In the genomic region with DNA sequence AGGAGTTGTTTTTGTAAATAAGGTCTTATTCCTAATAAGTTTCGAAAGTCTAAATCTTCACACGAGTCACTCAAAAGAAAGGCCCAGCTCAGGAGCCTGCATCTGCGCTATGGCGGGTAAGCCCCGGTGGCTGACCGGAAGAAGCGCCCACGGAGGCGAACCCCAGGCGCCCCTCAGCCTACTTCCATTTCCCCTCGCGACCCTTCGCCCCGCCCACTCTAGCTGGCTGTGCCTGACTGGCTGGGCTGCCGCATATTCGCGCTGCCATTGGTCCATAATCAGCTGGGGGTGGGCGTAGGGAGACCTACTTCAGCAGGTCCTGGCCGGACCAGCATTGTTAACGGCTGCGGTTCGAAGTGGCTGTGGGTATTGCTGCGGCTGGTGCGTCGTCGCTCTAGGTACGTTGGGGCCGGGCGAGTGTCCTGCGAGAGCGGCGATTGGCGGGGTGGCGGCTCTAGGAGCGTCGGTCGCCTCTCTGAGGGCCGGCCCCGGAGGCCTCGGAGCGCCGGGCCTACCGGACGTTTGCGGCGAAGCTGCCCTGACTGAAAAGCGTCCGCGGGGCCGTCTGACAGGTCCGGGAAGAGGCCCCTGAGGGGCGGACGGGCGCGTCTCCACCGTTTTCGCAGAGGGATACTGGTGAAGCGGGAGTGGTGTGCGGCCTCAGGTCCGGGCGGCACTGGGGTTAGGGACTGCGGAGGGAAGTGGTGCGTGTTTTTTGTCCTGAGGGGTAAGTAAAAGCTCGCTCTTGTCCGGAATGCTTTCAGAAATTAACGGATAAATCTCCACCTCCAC, we compare ENCODE assay signal across 8 cellular contexts. TPM values are rescaled to one million over a fixed set of nuclear protein-coding genes. Genes with fewer than 3 reads are reported as not detected.
A peak's percentile ranks its signal among the peaks of the same experiment; 100 is the strongest.
DNase-seq lines count a peak whose midpoint lies in the region; ATAC-seq and TF ChIP-seq lines count a peak whose summit lies in the region.

TSS of gene ATF7IP2 (plus strand) at position 337 of the 792 bp plus-strand sequence. CDS start 44,560 bp downstream, outside the sequence.

- peak within 1 kb of the TSS; percentile 91 for H3K27ac Mint-ChIP-seq in endothelial cell (ENCODE audit: unreplicated experiment)

- peak; percentile 95 for ATAC-seq in HG02610 (IDR thresholded peaks at IDR 0.05; ENCODE audit: unreplicated experiment)

- no peaks in the 10 kb centered on the region for H3K9me3 Mint-ChIP-seq in endothelial cell (ENCODE audit: unreplicated experiment)

- H3K36me3 Mint-ChIP-seq in endothelial cell (ENCODE audit: low read depth, unreplicated experiment) = peaks cover 11% of the 10 kb centered on the region

- peaks cover 4% of the 10 kb centered on the region for H3K27me3 Mint-ChIP-seq in endothelial cell (ENCODE audit: unreplicated experiment)

- CTCF ChIA-PET in GM10248 (lab: Yijun Ruan, JAX) = interaction anchor here (0.9 to 1.0 kb wide), 2 partner anchors 11 to 17 kb away, joined by 3 to 6 read pairs; no protein-coding TSS in a partner anchor

- DNase-seq in GM10248 (ENCODE audit: extremely low spot score) (peak; percentile 94), NCI-H460 (ENCODE audit: extremely low read depth, low read depth) (peak; percentile 83), endothelial cell (ENCODE audit: low spot score) (peak; percentile 85), midbrain (lab: John Stamatoyannopoulos, UW) (peak; percentile 68), NCI-H446 treated with DMSO at 0.1 percent for 48 hours (lab: John Stamatoyannopoulos, UW) (no peak)
- peak; percentile 73 for DNase-seq in activated CD8-positive, alpha-beta memory T cell treated with anti-CD3 and anti-CD28 coated beads, Interleukin-2, amount 50 U/mL, for 1 hour (ENCODE audit: extremely low read depth)
- peak; percentile 75 to 86 for DNase-seq in stimulated activated CD8-positive, alpha-beta memory T cell treated with anti-CD3 and anti-CD28 coated beads, Interleukin-15, amount 100 ng/mL, for 4 hours (ENCODE audit: low read depth in 2 of 2)

- peak within 1 kb of the TSS; percentile 96 for H3K4me3 Mint-ChIP-seq in endothelial cell (ENCODE audit: unreplicated experiment)

- peaks cover 8% of the 10 kb centered on the region for H3K4me1 Mint-ChIP-seq in endothelial cell (ENCODE audit: unreplicated experiment)

- TF ChIP-seq CTCF in GM10248 (IDR thresholded peaks at IDR 0.05; ENCODE audit: control extremely low read depth, extremely low read depth, low read depth, missing control alignments) = no peak
- TF ChIP-seq CTCF in endothelial cell (IDR thresholded peaks at IDR 0.05; ENCODE audit: unreplicated experiment) = no peak

- POLR2A ChIA-PET in GM10248 (lab: Yijun Ruan, JAX) = interaction anchor here (0.5 kb wide), 1 partner anchor 419 kb away, joined by 5 read pairs; no protein-coding TSS in a partner anchor

RNA-seq across cellular contexts. Expression of gene ATF7IP2, which starts in this region (rescaled TPM):
- 4.8 and 7.1 TPM in 2 replicates for total RNA-seq in NCI-H460 (2014; rRNA removed; shearing (Covaris generic))
- 12.1 and 31.5 TPM in 2 replicates for polyA plus RNA-seq in NCI-H460 (2014; cell fraction: nucleus; rRNA removed)
- total RNA-seq in endothelial cell (ENCODE audit: unreplicated experiment) = 15.3 TPM
